8 cellular contexts compared by ENCODE assay signal in the genomic region with DNA sequence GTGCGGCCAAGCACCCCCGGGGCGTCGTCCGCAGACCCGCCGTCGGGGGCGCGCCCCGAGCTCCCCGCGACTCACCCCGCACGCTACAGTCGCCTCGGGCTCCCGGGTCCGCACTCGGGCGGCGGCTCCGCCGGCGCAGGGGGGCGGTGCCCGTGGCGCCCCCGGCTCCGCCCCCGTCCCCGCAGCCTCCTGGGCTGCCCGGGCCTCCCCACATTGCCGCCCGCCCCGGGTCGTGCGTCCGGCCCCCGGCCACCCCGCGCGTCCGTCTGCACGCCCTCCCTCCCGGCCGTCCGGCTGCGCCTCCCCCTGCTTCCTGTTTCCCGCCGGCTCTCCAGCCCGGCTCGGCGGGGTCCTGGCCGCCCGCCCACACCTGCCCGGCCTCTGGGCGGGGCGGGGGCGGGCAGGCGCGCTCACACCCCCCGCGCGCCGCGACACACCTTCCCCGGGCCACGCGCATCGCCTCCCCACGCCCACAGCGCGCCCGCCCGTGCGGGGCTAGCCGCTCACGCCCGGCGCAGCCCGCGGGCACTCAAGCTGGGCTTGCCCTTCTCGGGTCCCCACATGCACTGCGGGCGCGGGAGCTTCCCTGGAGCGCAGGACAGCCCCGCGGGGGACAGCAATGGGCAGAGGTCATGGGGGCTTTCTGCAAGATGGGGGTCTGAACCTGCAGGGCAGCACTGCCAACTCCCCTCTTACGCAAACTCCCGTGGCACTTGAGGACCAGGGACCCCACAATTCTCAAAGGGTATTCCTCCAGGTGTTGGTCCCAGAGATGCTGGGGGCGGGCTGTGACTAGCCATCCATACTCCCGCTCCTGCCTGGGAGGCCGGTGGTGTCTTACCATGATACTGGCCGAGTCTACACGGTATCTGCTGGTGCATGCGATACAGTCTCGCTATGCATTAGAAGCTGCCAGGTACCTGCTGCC. TPM values are rescaled to one million over a fixed set of nuclear protein-coding genes. Genes with fewer than 3 reads are reported as not detected.
DNase-seq lines count a peak whose midpoint lies in the region; ATAC-seq lines count a peak whose summit lies in the region.

CARD10 (minus strand) TSS at position 148 of the 928 bp plus-strand sequence. CDS start 215 bp downstream, outside the sequence.

- H3K4me3 Mint-ChIP-seq in T-helper 1 cell treated with Interleukin-12 subunit alpha and Interleukin-12 subunit beta and Interleukin-4 antibody, amounts not matched to agents 30 μg/mL and 1 μg/mL, for 36 hours, result peak within 1 kb of the TSS; percentile 56
- H3K4me3 Mint-ChIP-seq in natural killer cell treated with Interleukin-12 subunit alpha and Interleukin-12 subunit beta and Interleukin-15 and Interleukin-18, amount 100 ng/mL, for 72 hours, result peak within 1 kb of the TSS; percentile 54

- ATAC-seq in natural killer cell treated with Interleukin-12 subunit alpha and Interleukin-12 subunit beta and Interleukin-15 and Interleukin-18, amount 100 ng/mL, for 72 hours, result peak; percentile 70 to 84
- no peak for ATAC-seq in GM18520 (IDR thresholded peaks at IDR 0.05; ENCODE audit: unreplicated experiment)

- H3K9me3 Mint-ChIP-seq in T-helper 1 cell treated with Interleukin-12 subunit alpha and Interleukin-12 subunit beta and Interleukin-4 antibody, amounts not matched to agents 30 μg/mL and 1 μg/mL, for 36 hours, result no peaks in the 10 kb centered on the region
- H3K9me3 Mint-ChIP-seq in natural killer cell treated with Interleukin-12 subunit alpha and Interleukin-12 subunit beta and Interleukin-15 and Interleukin-18, amount 100 ng/mL, for 72 hours, result no peaks in the 10 kb centered on the region

- DNase-seq in NCI-H2196 (lab: John Stamatoyannopoulos, UW; ENCODE audit: unreplicated experiment) (peak; percentile 38), NCI-H2196 treated with DMSO at 0.1 percent for 48 hours (lab: John Stamatoyannopoulos, UW; ENCODE audit: unreplicated experiment) (no peak), epithelial cell of prostate (ENCODE audit: low read depth, low spot score) (no peak), globus pallidus (ENCODE audit: low spot score) (no peak), midbrain (lab: John Stamatoyannopoulos, UW) (no peak)
- no peak for DNase-seq in natural killer cell treated with Interleukin-12 subunit alpha and Interleukin-12 subunit beta and Interleukin-15 and Interleukin-18, amount 100 ng/mL, for 72 hours (ENCODE audit: low spot score)

- peak within 1 kb of the TSS; percentile 76 for H3K27ac ChIP-seq in epithelial cell of prostate

- no peak within 1 kb of the TSS for H3K27ac Mint-ChIP-seq in T-helper 1 cell treated with Interleukin-12 subunit alpha and Interleukin-12 subunit beta and Interleukin-4 antibody, amounts not matched to agents 30 μg/mL and 1 μg/mL, for 36 hours
- no peak within 1 kb of the TSS for H3K27ac Mint-ChIP-seq in natural killer cell treated with Interleukin-12 subunit alpha and Interleukin-12 subunit beta and Interleukin-15 and Interleukin-18, amount 100 ng/mL, for 72 hours

- H3K4me1 Mint-ChIP-seq in T-helper 1 cell treated with Interleukin-12 subunit alpha and Interleukin-12 subunit beta and Interleukin-4 antibody, amounts not matched to agents 30 μg/mL and 1 μg/mL, for 36 hours (ENCODE audit: low read depth), result peaks cover 3% of the 10 kb centered on the region
- peaks cover 0 to 5% of the 10 kb centered on the region in 2 donors for H3K4me1 Mint-ChIP-seq in natural killer cell treated with Interleukin-12 subunit alpha and Interleukin-12 subunit beta and Interleukin-15 and Interleukin-18, amount 100 ng/mL, for 72 hours (ENCODE audit: low read depth in 2 of 2)

- peaks cover 71% of the 10 kb centered on the region for H3K27me3 Mint-ChIP-seq in T-helper 1 cell treated with Interleukin-12 subunit alpha and Interleukin-12 subunit beta and Interleukin-4 antibody, amounts not matched to agents 30 μg/mL and 1 μg/mL, for 36 hours (ENCODE audit: low read depth)
- peaks cover 15 to 17% of the 10 kb centered on the region in 2 donors for H3K27me3 Mint-ChIP-seq in natural killer cell treated with Interleukin-12 subunit alpha and Interleukin-12 subunit beta and Interleukin-15 and Interleukin-18, amount 100 ng/mL, for 72 hours

- no peaks in the 10 kb centered on the region for H3K36me3 Mint-ChIP-seq in T-helper 1 cell treated with Interleukin-12 subunit alpha and Interleukin-12 subunit beta and Interleukin-4 antibody, amounts not matched to agents 30 μg/mL and 1 μg/mL, for 36 hours (ENCODE audit: low read depth)
- no peaks in the 10 kb centered on the region for H3K36me3 Mint-ChIP-seq in natural killer cell treated with Interleukin-12 subunit alpha and Interleukin-12 subunit beta and Interleukin-15 and Interleukin-18, amount 100 ng/mL, for 72 hours

RNA-seq across cellular contexts. Expression of gene CARD10, which starts in this region (rescaled TPM):
- under 1 TPM; 0.38 to 0.53 TPM for total RNA-seq in natural killer cell treated with Interleukin-12 subunit alpha and Interleukin-12 subunit beta and Interleukin-15 and Interleukin-18, amount 100 ng/mL, for 72 hours

Comparison
In these comparisons a context has a peak if more than half of its experiments do, and no peak if none do; other contexts are left out.
1. Peak in ATAC-seq in natural killer cell treated with Interleukin-12 subunit alpha and Interleukin-12 subunit beta and Interleukin-15 and Interleukin-18, amount 100 ng/mL, for 72 hours; RNA of the gene not detected or under 1 TPM.